29 cellular contexts compared by ENCODE assay signal in genomic region chr15:49452595-49452994, GRCh38. TPM values are rescaled to one million over a fixed set of nuclear protein-coding genes. Genes with fewer than 3 reads are reported as not detected.
"Had no signal": no experiment of that assay in that cellular context is flagged by ENCODE, and none has a peak within 500 bp of the region (broad histone marks: within the 10 kb centered on the region; RNA-seq: fewer than 3 reads in every experiment).

No MANE protein-coding gene starts in this region.

- H3K9me3 Mint-ChIP-seq: activated CD4-positive, alpha-beta memory T cell treated with anti-CD3 and anti-CD28 coated beads, Interleukin-2, amount 10 ng/mL, durations not matched to agents 7 days and 5 days; activated CD4-positive, alpha-beta T cell treated with anti-CD3 and anti-CD28 coated beads, Interleukin-2, amount 10 ng/mL, durations not matched to agents 7 days and 5 days; activated naive CD4-positive, alpha-beta T cell treated with anti-CD3 and anti-CD28 coated beads for 36 hours; activated naive CD4-positive, alpha-beta T cell treated with anti-CD3 and anti-CD28 coated beads, Interleukin-2, amount 50 U/mL, for 24 hours; activated naive CD8-positive, alpha-beta T cell treated with anti-CD3 and anti-CD28 coated beads for 36 hours; activated naive CD8-positive, alpha-beta T cell treated with anti-CD3 and anti-CD28 coated beads, Interleukin-2, amount 50 U/mL, for 24 hours; activated T-cell treated with anti-CD3 and anti-CD28 coated beads, Interleukin-2, amount 50 U/mL, for 4 hours; activated T-helper 17 cell treated with anti-CD3 and anti-CD28 coated beads, Interleukin-2, amount 50 U/mL, for 72 hours had no signal

- H3K4me3 Mint-ChIP-seq: activated CD4-positive, alpha-beta memory T cell treated with anti-CD3 and anti-CD28 coated beads, Interleukin-2, amount 10 ng/mL, durations not matched to agents 7 days and 5 days; activated CD4-positive, alpha-beta T cell treated with anti-CD3 and anti-CD28 coated beads, Interleukin-2, amount 10 ng/mL, durations not matched to agents 7 days and 5 days; activated naive CD4-positive, alpha-beta T cell treated with anti-CD3 and anti-CD28 coated beads for 36 hours; activated naive CD4-positive, alpha-beta T cell treated with anti-CD3 and anti-CD28 coated beads, Interleukin-2, amount 50 U/mL, for 24 hours; activated naive CD8-positive, alpha-beta T cell treated with anti-CD3 and anti-CD28 coated beads for 36 hours; activated naive CD8-positive, alpha-beta T cell treated with anti-CD3 and anti-CD28 coated beads, Interleukin-2, amount 50 U/mL, for 24 hours; activated T-cell treated with anti-CD3 and anti-CD28 coated beads, Interleukin-2, amount 50 U/mL, for 4 hours; activated T-helper 17 cell treated with anti-CD3 and anti-CD28 coated beads, Interleukin-2, amount 50 U/mL, for 72 hours; brain had no signal

- H3K4me1 ChIP-seq: adrenal gland, ascending aorta, breast epithelium, colonic mucosa had no signal

- ATAC-seq: activated naive CD8-positive, alpha-beta T cell treated with anti-CD3 and anti-CD28 coated beads, Interleukin-2, amount 50 U/mL, for 24 hours; activated T-cell treated with anti-CD3 and anti-CD28 coated beads, Interleukin-2, amount 50 U/mL, for 4 hours; activated T-helper 17 cell treated with anti-CD3 and anti-CD28 coated beads, Interleukin-2, amount 50 U/mL, for 72 hours had no signal

- H3K4me1 Mint-ChIP-seq: activated CD4-positive, alpha-beta memory T cell treated with anti-CD3 and anti-CD28 coated beads, Interleukin-2, amount 10 ng/mL, durations not matched to agents 7 days and 5 days; activated CD4-positive, alpha-beta T cell treated with anti-CD3 and anti-CD28 coated beads, Interleukin-2, amount 10 ng/mL, durations not matched to agents 7 days and 5 days; activated naive CD4-positive, alpha-beta T cell treated with anti-CD3 and anti-CD28 coated beads, Interleukin-2, amount 50 U/mL, for 24 hours; activated naive CD8-positive, alpha-beta T cell treated with anti-CD3 and anti-CD28 coated beads for 36 hours; activated naive CD8-positive, alpha-beta T cell treated with anti-CD3 and anti-CD28 coated beads, Interleukin-2, amount 50 U/mL, for 24 hours; activated T-helper 17 cell treated with anti-CD3 and anti-CD28 coated beads, Interleukin-2, amount 50 U/mL, for 72 hours; brain had no signal

- H3K4me3 ChIP-seq: adrenal gland, ascending aorta, breast epithelium, cardiac muscle cell, colonic mucosa, esophagus squamous epithelium had no signal

- H3K27ac Mint-ChIP-seq: activated CD4-positive, alpha-beta memory T cell treated with anti-CD3 and anti-CD28 coated beads, Interleukin-2, amount 10 ng/mL, durations not matched to agents 7 days and 5 days; activated CD4-positive, alpha-beta T cell treated with anti-CD3 and anti-CD28 coated beads, Interleukin-2, amount 10 ng/mL, durations not matched to agents 7 days and 5 days; activated naive CD4-positive, alpha-beta T cell treated with anti-CD3 and anti-CD28 coated beads for 36 hours; activated naive CD4-positive, alpha-beta T cell treated with anti-CD3 and anti-CD28 coated beads, Interleukin-2, amount 50 U/mL, for 24 hours; activated naive CD8-positive, alpha-beta T cell treated with anti-CD3 and anti-CD28 coated beads for 36 hours; activated naive CD8-positive, alpha-beta T cell treated with anti-CD3 and anti-CD28 coated beads, Interleukin-2, amount 50 U/mL, for 24 hours; activated T-helper 17 cell treated with anti-CD3 and anti-CD28 coated beads, Interleukin-2, amount 50 U/mL, for 72 hours; brain had no signal

- H3K36me3 ChIP-seq: adrenal gland, ascending aorta, breast epithelium, cardiac muscle cell, colonic mucosa, esophagus squamous epithelium had no signal

- DNase-seq: activated CD4-positive, alpha-beta memory T cell treated with anti-CD3 and anti-CD28 coated beads, Interleukin-2, amount 10 ng/mL, durations not matched to agents 7 days and 5 days; activated CD4-positive, alpha-beta T cell treated with anti-CD3 and anti-CD28 coated beads for 1 hour; activated CD4-positive, alpha-beta T cell treated with anti-CD3 and anti-CD28 coated beads for 4 hours; activated CD4-positive, alpha-beta T cell treated with anti-CD3 and anti-CD28 coated beads, Interleukin-2, amount 10 ng/mL, durations not matched to agents 7 days and 5 days; activated CD4-positive, alpha-beta T cell treated with anti-CD3 and anti-CD28 coated beads, Interleukin-2, amount 50 U/mL, for 4 hours; activated CD4-positive, CD25-positive, alpha-beta regulatory T cell; activated effector memory CD4-positive, alpha-beta T cell treated with anti-CD3 and anti-CD28 coated beads, Interleukin-2, amount 50 U/mL, for 16 hours; activated naive CD4-positive, alpha-beta T cell treated with anti-CD3 and anti-CD28 coated beads for 36 hours; activated naive CD8-positive, alpha-beta T cell treated with anti-CD3 and anti-CD28 coated beads for 36 hours; activated naive CD8-positive, alpha-beta T cell treated with anti-CD3 and anti-CD28 coated beads, Interleukin-2, amount 50 U/mL, for 24 hours; activated T-cell treated with anti-CD3 and anti-CD28 coated beads, Interleukin-2, amount 50 U/mL, for 4 hours; adrenal gland; central memory CD4-positive, alpha-beta T cell; cerebellar nuclear complex; colonic mucosa; effector CD8-positive, alpha-beta T cell; esophagus squamous epithelium; foreskin fibroblast; head of caudate nucleus; T-helper 2 cell had no signal

- H3K27ac ChIP-seq: adrenal gland, ascending aorta, breast epithelium, cardiac muscle cell, colonic mucosa, epithelial cell of prostate, esophagus squamous epithelium had no signal

- H3K27me3 ChIP-seq: adrenal gland, ascending aorta, breast epithelium, cardiac muscle cell, colonic mucosa, esophagus squamous epithelium had no signal

- H3K9me3 ChIP-seq: ascending aorta, breast epithelium, colonic mucosa, esophagus squamous epithelium had no signal

- H3K36me3 Mint-ChIP-seq: activated naive CD4-positive, alpha-beta T cell treated with anti-CD3 and anti-CD28 coated beads, Interleukin-2, amount 50 U/mL, for 24 hours; activated naive CD8-positive, alpha-beta T cell treated with anti-CD3 and anti-CD28 coated beads for 36 hours; brain had no signal

RNA-seq across cellular contexts. Expression of gene FGF7, which starts 29.6 kb away (rescaled TPM):
- total RNA-seq: activated CD4-positive, alpha-beta memory T cell treated with anti-CD3 and anti-CD28 coated beads, Interleukin-2, amount 10 ng/mL, durations not matched to agents 7 days and 5 days; activated CD4-positive, alpha-beta T cell treated with anti-CD3 and anti-CD28 coated beads, Interleukin-2, amount 10 ng/mL, durations not matched to agents 7 days and 5 days; activated naive CD4-positive, alpha-beta T cell treated with anti-CD3 and anti-CD28 coated beads for 36 hours; activated naive CD8-positive, alpha-beta T cell treated with anti-CD3 and anti-CD28 coated beads for 36 hours; activated T-helper 17 cell treated with anti-CD3 and anti-CD28 coated beads, Interleukin-2, amount 50 U/mL, for 72 hours; dermis microvascular lymphatic vessel endothelial cell; endothelial cell of umbilical vein had no signal
